In the genomic region with DNA sequence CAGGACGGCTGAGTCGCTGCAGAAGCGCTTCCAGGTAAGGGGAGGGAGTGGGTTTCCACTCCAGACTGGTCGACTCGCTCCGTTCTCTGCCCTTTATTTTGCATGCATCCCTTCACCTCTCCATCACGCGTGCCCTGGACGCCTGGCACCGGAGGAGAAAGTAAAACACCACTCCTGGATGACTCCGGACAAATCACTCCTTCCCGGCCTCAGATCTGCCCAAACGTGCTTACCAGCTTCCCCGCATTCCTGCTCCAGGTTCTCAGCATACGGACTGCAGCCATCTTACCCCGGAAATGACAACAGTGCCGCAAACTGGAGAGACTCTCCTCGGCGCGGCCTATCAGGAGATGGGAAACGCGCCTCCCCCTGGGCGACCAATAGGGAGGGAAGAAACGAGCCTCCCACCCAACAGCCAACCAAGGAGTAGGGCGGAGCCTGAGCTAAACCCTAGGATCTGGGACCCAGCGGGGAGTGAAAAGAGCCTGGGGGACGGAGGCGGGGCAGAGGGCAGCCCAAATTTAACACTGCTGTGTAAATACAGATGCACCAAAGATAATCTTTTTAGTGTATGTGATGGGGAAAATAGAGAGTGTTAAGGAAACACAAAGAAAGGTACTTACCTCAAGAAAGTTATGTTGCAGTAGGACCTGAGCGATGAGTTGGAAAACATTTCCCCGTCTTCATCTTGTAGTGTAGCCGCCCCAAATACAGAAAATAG, we compare ENCODE assay signal across 1 cellular context.
TF ChIP-seq lines count a peak whose summit lies in the region.

A gene (minus strand): TSS at position 298 of the 721 bp plus-strand sequence. CDS start 14 bp downstream, at position 284.

TF ChIP-seq in HepG2, 621 proteins besides CTCF, POLR2A, EP300 and RAD21 (continued from another document and continues in another):
- TF ChIP-seq FOXA1 (IDR thresholded peaks at IDR 0.05) (no peak), FOXA1 (CRISPR knock-in tag; IDR thresholded peaks at IDR 0.05) (0 out of 2 replicates have a peak, but pooled peaks have one; percentile 24), CHD4 (IDR thresholded peaks at IDR 0.05; ENCODE audit: borderline replicate concordance, low read length) (no peak), POGZ (CRISPR knock-in tag; IDR thresholded peaks at IDR 0.05) (peak; percentile 98), SAP130 (CRISPR knock-in tag; IDR thresholded peaks at IDR 0.05; ENCODE audit: low read depth) (peak; percentile 96), ZNF724P (CRISPR knock-in tag; IDR thresholded peaks at IDR 0.05; ENCODE audit: borderline replicate concordance) (no peak), SP4 (CRISPR knock-in tag; IDR thresholded peaks at IDR 0.05) (peak; percentile 70; the same call in 1 of the 2 replicates), KLF16 (CRISPR knock-in tag; IDR thresholded peaks at IDR 0.05) (peak in 1 of 2 experiments; percentile 79; a peak in 2 of 4 replicates), RXRA (CRISPR knock-in tag; IDR thresholded peaks at IDR 0.05) (peak; percentile 27; the same call in 1 of the 2 replicates), ZFP36L2 (CRISPR knock-in tag; IDR thresholded peaks at IDR 0.05) (0 out of 2 replicates have a peak, but pooled peaks have one; percentile 30), ELF1 (CRISPR knock-in tag; IDR thresholded peaks at IDR 0.05) (peak; percentile 98), ZNF350 (CRISPR knock-in tag; IDR thresholded peaks at IDR 0.05; ENCODE audit: borderline replicate concordance, low read depth) (peak; percentile 42; the same call in 1 of the 2 replicates), NRL (CRISPR knock-in tag; IDR thresholded peaks at IDR 0.05; ENCODE audit: borderline replicate concordance) (peak; percentile 69; the same call in 1 of the 2 replicates), SRF (IDR thresholded peaks at IDR 0.05; ENCODE audit: low read depth, low read length) (no peak), ATM (IDR thresholded peaks at IDR 0.05; ENCODE audit: borderline replicate concordance) (no peak), SMAD3 (CRISPR knock-in tag; IDR thresholded peaks at IDR 0.05) (peak; percentile 77; the same call in 1 of the 2 replicates), ZNF781 (CRISPR knock-in tag; IDR thresholded peaks at IDR 0.05; ENCODE audit: borderline replicate concordance, not compliant biosample characterization) (peak; percentile 74), SATB2 (CRISPR knock-in tag; IDR thresholded peaks at IDR 0.05) (0 out of 2 replicates have a peak, but pooled peaks have one; percentile 60), ZNF614 (CRISPR knock-in tag; IDR thresholded peaks at IDR 0.05; ENCODE audit: borderline replicate concordance) (peak; percentile 59; the same call in 1 of the 2 replicates), KDM3A (CRISPR knock-in tag; IDR thresholded peaks at IDR 0.05; ENCODE audit: low read depth) (peak; percentile 63; the same call in 1 of the 2 replicates), ARID2 (CRISPR knock-in tag; IDR thresholded peaks at IDR 0.05; ENCODE audit: borderline replicate concordance) (peak; percentile 60; the same call in 1 of the 2 replicates), DMAP1 (CRISPR knock-in tag; IDR thresholded peaks at IDR 0.05) (peak; percentile 83), ASH2L (IDR thresholded peaks at IDR 0.05; ENCODE audit: insufficient read length, low read depth, low read length) (peak; percentile 76), FOXC1 (CRISPR knock-in tag; IDR thresholded peaks at IDR 0.05; ENCODE audit: borderline replicate concordance) (peak; percentile 39; the same call in 1 of the 2 replicates), GABPA (IDR thresholded peaks at IDR 0.05; ENCODE audit: low read depth, low read length) (peak; percentile 53), GABPA (CRISPR knock-in tag; IDR thresholded peaks at IDR 0.05; ENCODE audit: low read depth) (peak; percentile 91), ZNF672 (CRISPR knock-in tag; IDR thresholded peaks at IDR 0.05) (no peak), PITX1 (CRISPR knock-in tag; IDR thresholded peaks at IDR 0.05) (0 out of 2 replicates have a peak, but pooled peaks have one; percentile 16), ZMYM3 (CRISPR knock-in tag; IDR thresholded peaks at IDR 0.05) (peak; percentile 37; the same call in 1 of the 2 replicates), TSC22D2 (CRISPR knock-in tag; IDR thresholded peaks at IDR 0.05; ENCODE audit: borderline replicate concordance) (0 out of 2 replicates have a peak, but pooled peaks have one; percentile 55), KMT2B (CRISPR knock-in tag; IDR thresholded peaks at IDR 0.05) (peak; percentile 86), SALL1 (CRISPR knock-in tag; IDR thresholded peaks at IDR 0.05) (peak; percentile 77), FOXP1 (IDR thresholded peaks at IDR 0.05) (no peak), FOXP1 (CRISPR knock-in tag; IDR thresholded peaks at IDR 0.05) (no peak; the same call in 1 of the 2 replicates), HES4 (CRISPR knock-in tag; IDR thresholded peaks at IDR 0.05; ENCODE audit: borderline replicate concordance) (0 out of 2 replicates have a peak, but pooled peaks have one; percentile 9), SOX6 (IDR thresholded peaks at IDR 0.05) (no peak), SOX6 (CRISPR knock-in tag; IDR thresholded peaks at IDR 0.05) (0 out of 2 replicates have a peak, but pooled peaks have one; percentile 36)
- TF ChIP-seq, protein P1, sequence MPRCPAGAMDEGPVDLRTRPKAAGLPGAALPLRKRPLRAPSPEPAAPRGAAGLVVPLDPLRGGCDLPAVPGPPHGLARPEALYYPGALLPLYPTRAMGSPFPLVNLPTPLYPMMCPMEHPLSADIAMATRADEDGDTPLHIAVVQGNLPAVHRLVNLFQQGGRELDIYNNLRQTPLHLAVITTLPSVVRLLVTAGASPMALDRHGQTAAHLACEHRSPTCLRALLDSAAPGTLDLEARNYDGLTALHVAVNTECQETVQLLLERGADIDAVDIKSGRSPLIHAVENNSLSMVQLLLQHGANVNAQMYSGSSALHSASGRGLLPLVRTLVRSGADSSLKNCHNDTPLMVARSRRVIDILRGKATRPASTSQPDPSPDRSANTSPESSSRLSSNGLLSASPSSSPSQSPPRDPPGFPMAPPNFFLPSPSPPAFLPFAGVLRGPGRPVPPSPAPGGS (CRISPR knock-in tag; IDR thresholded peaks at IDR 0.05), result peak; percentile 54; the same call in 1 of the 2 replicates
- TF ChIP-seq, protein P2, sequence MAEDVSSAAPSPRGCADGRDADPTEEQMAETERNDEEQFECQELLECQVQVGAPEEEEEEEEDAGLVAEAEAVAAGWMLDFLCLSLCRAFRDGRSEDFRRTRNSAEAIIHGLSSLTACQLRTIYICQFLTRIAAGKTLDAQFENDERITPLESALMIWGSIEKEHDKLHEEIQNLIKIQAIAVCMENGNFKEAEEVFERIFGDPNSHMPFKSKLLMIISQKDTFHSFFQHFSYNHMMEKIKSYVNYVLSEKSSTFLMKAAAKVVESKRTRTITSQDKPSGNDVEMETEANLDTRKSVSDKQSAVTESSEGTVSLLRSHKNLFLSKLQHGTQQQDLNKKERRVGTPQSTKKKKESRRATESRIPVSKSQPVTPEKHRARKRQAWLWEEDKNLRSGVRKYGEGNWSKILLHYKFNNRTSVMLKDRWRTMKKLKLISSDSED (CRISPR knock-in tag; IDR thresholded peaks at IDR 0.05), result 0 out of 2 replicates have a peak, but pooled peaks have one; percentile 17
- TF ChIP-seq, protein P3, sequence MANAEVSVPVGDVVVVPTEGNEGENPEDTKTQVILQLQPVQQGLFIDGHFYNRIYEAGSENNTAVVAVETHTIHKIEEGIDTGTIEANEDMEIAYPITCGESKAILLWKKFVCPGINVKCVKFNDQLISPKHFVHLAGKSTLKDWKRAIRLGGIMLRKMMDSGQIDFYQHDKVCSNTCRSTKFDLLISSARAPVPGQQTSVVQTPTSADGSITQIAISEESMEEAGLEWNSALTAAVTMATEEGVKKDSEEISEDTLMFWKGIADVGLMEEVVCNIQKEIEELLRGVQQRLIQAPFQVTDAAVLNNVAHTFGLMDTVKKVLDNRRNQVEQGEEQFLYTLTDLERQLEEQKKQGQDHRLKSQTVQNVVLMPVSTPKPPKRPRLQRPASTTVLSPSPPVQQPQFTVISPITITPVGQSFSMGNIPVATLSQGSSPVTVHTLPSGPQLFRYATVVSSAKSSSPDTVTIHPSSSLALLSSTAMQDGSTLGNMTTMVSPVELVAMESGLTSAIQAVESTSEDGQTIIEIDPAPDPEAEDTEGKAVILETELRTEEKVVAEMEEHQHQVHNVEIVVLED (CRISPR knock-in tag; IDR thresholded peaks at IDR 0.05; ENCODE audit: borderline replicate concordance), result peak; percentile 75; the same call in 1 of the 2 replicates
- TF ChIP-seq, protein P4, sequence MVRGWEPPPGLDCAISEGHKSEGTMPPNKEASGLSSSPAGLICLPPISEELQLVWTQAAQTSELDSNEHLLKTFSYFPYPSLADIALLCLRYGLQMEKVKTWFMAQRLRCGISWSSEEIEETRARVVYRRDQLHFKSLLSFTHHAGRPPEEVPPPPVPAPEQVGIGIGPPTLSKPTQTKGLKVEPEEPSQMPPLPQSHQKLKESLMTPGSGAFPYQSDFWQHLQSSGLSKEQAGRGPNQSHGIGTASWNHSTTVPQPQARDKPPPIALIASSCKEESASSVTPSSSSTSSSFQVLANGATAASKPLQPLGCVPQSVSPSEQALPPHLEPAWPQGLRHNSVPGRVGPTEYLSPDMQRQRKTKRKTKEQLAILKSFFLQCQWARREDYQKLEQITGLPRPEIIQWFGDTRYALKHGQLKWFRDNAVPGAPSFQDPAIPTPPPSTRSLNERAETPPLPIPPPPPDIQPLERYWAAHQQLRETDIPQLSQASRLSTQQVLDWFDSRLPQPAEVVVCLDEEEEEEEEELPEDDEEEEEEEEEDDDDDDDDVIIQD (CRISPR knock-in tag; IDR thresholded peaks at IDR 0.05; ENCODE audit: low read depth), result peak; percentile 88; the same call in 1 of the 2 replicates
- TF ChIP-seq, protein P5, sequence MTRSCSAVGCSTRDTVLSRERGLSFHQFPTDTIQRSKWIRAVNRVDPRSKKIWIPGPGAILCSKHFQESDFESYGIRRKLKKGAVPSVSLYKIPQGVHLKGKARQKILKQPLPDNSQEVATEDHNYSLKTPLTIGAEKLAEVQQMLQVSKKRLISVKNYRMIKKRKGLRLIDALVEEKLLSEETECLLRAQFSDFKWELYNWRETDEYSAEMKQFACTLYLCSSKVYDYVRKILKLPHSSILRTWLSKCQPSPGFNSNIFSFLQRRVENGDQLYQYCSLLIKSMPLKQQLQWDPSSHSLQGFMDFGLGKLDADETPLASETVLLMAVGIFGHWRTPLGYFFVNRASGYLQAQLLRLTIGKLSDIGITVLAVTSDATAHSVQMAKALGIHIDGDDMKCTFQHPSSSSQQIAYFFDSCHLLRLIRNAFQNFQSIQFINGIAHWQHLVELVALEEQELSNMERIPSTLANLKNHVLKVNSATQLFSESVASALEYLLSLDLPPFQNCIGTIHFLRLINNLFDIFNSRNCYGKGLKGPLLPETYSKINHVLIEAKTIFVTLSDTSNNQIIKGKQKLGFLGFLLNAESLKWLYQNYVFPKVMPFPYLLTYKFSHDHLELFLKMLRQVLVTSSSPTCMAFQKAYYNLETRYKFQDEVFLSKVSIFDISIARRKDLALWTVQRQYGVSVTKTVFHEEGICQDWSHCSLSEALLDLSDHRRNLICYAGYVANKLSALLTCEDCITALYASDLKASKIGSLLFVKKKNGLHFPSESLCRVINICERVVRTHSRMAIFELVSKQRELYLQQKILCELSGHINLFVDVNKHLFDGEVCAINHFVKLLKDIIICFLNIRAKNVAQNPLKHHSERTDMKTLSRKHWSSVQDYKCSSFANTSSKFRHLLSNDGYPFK (CRISPR knock-in tag; IDR thresholded peaks at IDR 0.05; ENCODE audit: borderline replicate concordance), result peak; percentile 86
- TF ChIP-seq, protein P6, sequence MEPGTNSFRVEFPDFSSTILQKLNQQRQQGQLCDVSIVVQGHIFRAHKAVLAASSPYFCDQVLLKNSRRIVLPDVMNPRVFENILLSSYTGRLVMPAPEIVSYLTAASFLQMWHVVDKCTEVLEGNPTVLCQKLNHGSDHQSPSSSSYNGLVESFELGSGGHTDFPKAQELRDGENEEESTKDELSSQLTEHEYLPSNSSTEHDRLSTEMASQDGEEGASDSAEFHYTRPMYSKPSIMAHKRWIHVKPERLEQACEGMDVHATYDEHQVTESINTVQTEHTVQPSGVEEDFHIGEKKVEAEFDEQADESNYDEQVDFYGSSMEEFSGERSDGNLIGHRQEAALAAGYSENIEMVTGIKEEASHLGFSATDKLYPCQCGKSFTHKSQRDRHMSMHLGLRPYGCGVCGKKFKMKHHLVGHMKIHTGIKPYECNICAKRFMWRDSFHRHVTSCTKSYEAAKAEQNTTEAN (CRISPR knock-in tag; conservative IDR thresholded peaks at IDR 0.05), result peak; percentile 44; the same call in 1 of the 2 replicates
- TF ChIP-seq, protein P7, sequence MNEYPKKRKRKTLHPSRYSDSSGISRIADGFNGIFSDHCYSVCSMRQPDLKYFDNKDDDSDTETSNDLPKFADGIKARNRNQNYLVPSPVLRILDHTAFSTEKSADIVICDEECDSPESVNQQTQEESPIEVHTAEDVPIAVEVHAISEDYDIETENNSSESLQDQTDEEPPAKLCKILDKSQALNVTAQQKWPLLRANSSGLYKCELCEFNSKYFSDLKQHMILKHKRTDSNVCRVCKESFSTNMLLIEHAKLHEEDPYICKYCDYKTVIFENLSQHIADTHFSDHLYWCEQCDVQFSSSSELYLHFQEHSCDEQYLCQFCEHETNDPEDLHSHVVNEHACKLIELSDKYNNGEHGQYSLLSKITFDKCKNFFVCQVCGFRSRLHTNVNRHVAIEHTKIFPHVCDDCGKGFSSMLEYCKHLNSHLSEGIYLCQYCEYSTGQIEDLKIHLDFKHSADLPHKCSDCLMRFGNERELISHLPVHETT (CRISPR knock-in tag; conservative IDR thresholded peaks at IDR 0.05), result 0 out of 2 replicates have a peak, but pooled peaks have one; percentile 55
- TF ChIP-seq, protein P8, sequence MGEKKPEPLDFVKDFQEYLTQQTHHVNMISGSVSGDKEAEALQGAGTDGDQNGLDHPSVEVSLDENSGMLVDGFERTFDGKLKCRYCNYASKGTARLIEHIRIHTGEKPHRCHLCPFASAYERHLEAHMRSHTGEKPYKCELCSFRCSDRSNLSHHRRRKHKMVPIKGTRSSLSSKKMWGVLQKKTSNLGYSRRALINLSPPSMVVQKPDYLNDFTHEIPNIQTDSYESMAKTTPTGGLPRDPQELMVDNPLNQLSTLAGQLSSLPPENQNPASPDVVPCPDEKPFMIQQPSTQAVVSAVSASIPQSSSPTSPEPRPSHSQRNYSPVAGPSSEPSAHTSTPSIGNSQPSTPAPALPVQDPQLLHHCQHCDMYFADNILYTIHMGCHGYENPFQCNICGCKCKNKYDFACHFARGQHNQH (CRISPR knock-in tag; IDR thresholded peaks at IDR 0.05), result peak; percentile 58
- TF ChIP-seq, protein P9, sequence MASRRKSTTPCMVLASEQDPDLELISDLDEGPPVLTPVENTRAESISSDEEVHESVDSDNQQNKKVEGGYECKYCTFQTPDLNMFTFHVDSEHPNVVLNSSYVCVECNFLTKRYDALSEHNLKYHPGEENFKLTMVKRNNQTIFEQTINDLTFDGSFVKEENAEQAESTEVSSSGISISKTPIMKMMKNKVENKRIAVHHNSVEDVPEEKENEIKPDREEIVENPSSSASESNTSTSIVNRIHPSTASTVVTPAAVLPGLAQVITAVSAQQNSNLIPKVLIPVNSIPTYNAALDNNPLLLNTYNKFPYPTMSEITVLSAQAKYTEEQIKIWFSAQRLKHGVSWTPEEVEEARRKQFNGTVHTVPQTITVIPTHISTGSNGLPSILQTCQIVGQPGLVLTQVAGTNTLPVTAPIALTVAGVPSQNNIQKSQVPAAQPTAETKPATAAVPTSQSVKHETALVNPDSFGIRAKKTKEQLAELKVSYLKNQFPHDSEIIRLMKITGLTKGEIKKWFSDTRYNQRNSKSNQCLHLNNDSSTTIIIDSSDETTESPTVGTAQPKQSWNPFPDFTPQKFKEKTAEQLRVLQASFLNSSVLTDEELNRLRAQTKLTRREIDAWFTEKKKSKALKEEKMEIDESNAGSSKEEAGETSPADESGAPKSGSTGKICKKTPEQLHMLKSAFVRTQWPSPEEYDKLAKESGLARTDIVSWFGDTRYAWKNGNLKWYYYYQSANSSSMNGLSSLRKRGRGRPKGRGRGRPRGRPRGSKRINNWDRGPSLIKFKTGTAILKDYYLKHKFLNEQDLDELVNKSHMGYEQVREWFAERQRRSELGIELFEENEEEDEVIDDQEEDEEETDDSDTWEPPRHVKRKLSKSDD (CRISPR knock-in tag; IDR thresholded peaks at IDR 0.05; ENCODE audit: low read depth), result peak; percentile 76; the same call in 1 of the 2 replicates
